Comparison of ENCODE assay signal across 22 cellular contexts in the genomic region with DNA sequence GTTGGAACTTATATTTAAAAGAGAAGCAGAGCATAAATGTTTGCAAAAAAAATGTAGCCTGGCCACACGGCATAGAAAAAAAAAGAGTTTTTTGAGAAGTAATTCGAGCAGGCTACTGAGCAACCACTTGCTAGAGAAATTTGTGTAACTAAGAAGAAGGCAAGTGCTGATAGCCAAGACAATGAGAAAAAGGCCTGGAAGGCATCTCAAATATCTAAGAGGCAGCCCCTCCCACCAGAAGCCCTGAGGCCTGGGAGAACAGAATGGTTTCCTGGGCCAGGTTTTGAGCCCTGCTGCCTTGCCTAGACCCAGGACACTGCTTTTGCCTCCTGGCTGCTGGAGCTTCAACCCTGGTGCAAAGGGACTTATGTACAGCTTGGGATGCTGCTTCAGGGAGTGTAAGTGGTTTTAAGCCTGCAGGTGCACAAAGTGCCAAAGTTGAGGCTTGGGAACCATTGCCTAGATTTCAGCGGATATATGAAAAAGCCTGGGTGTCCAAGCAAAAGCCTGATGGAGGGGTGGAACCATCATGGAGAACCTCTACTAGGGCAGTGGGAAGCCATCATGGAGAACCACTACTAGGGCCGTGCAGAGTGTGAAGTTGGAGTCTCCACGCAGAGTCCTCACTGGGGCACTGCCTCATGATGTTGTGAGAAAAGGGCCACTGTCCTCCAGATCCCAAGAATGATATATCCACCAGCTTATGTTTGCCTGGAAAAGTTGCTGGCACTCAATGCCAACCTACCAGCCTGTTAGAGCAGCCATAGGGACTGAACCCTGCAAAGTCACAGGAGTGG. TPM values are rescaled to one million over a fixed set of nuclear protein-coding genes. Genes with fewer than 3 reads are reported as not detected.
DNase-seq lines count a peak whose midpoint lies in the region; ATAC-seq, FAIRE-seq and TF ChIP-seq lines count a peak whose summit lies in the region.
"Had no signal": no experiment of that assay in that cellular context is flagged by ENCODE, and none has a peak within 500 bp of the region (broad histone marks: within the 10 kb centered on the region; RNA-seq: fewer than 3 reads in every experiment).

No MANE protein-coding gene starts in this region.

- no peak overlapping the region for H2BK120ac ChIP-seq in mesendoderm (ENCODE audit: low read depth, low read length)

- H3K36me3 Mint-ChIP-seq in GM23338 (ENCODE audit: low read depth) = peaks cover 20% of the 10 kb centered on the region; the same call in 2 of the 3 replicates
- H3K36me3 Mint-ChIP-seq: CD4-positive, CD25-positive, alpha-beta regulatory T cell had no signal

- no peak overlapping the region for H3K56ac ChIP-seq in mesendoderm (ENCODE audit: low read length)

- no peak overlapping the region for H3K4me3 Mint-ChIP-seq in GM23338
- H3K4me3 Mint-ChIP-seq: CD4-positive, CD25-positive, alpha-beta regulatory T cell had no signal

- ATAC-seq in GM23338 (no peak), right cardiac atrium (peak; percentile 24 to 34), GM19023 (IDR thresholded peaks at IDR 0.05; ENCODE audit: unreplicated experiment) (no peak), HG03025 (IDR thresholded peaks at IDR 0.05; ENCODE audit: low FRiP score, unreplicated experiment) (no peak)

- H3K4me1 Mint-ChIP-seq in GM23338 = no peaks in the 10 kb centered on the region
- H3K4me1 Mint-ChIP-seq: CD4-positive, CD25-positive, alpha-beta regulatory T cell had no signal

- no peaks in the 10 kb centered on the region for H3K27me3 Mint-ChIP-seq in GM23338 (ENCODE audit: insufficient read depth, low read depth, poor library complexity)
- H3K27me3 Mint-ChIP-seq: CD4-positive, CD25-positive, alpha-beta regulatory T cell had no signal

- no peaks in the 10 kb centered on the region for H4K20me1 ChIP-seq in GM23338 (replicated peaks; ENCODE audit: insufficient read depth)

- H3K9ac ChIP-seq in NT2/D1 (ENCODE audit: insufficient read length, low read depth) (no peak overlapping the region), mesendoderm (ENCODE audit: low read length) (no peak overlapping the region)
- H3K9ac ChIP-seq: KMS-11 had no signal

- no peak overlapping the region for H2AK5ac ChIP-seq in mesendoderm (ENCODE audit: low read length)

- no peak overlapping the region for H3K4me3 ChIP-seq in GM23338
- H3K4me3 ChIP-seq in NT2/D1 (ENCODE audit: insufficient read length, low read depth) = no peak overlapping the region
- H3K4me3 ChIP-seq in right cardiac atrium (ENCODE audit: low read length) = no peak overlapping the region
- H3K4me3 ChIP-seq in mesendoderm (ENCODE audit: low read length) = no peak overlapping the region

- no peaks in the 10 kb centered on the region for H3K4me1 ChIP-seq in GM23338 (ENCODE audit: insufficient read depth)
- H3K4me1 ChIP-seq in NT2/D1 (ENCODE audit: insufficient read depth, insufficient read length) = no peaks in the 10 kb centered on the region
- peaks cover 2% of the 10 kb centered on the region for H3K4me1 ChIP-seq in right cardiac atrium (ENCODE audit: control insufficient read depth, insufficient read depth, low read length)
- no peaks in the 10 kb centered on the region for H3K4me1 ChIP-seq in mesendoderm (ENCODE audit: control insufficient read depth, low read depth, low read length)

- intact Hi-C loops in right cardiac atrium (cut with DNase I) = loop anchor here in 1 of 4 donors (10.0 kb wide), 1 partner anchor 125 kb away; no protein-coding TSS in a partner anchor

- peaks cover 19% of the 10 kb centered on the region for H3K9me3 Mint-ChIP-seq in GM23338

- no peak overlapping the region for H3K18ac ChIP-seq in mesendoderm (ENCODE audit: low read length)

- peaks cover 9% of the 10 kb centered on the region; the same call in 1 of the 2 replicates for H3K9me3 ChIP-seq in NT2/D1 (ENCODE audit: insufficient read depth, low read length)
- H3K9me3 ChIP-seq in right cardiac atrium (ENCODE audit: control insufficient read depth, low read length) = no peaks in the 10 kb centered on the region

- H3K23ac ChIP-seq in mesendoderm (ENCODE audit: low read length) = no peak overlapping the region

- TF ChIP-seq CTCF in GM23338 (conservative IDR thresholded peaks at IDR 0.05; ENCODE audit: low read depth in 2 of 2) = no peak

- no peak overlapping the region for H2BK5ac ChIP-seq in mesendoderm (ENCODE audit: low read length)

- no peaks in the 10 kb centered on the region for H3K27me3 ChIP-seq in GM23338 (ENCODE audit: insufficient read depth)
- no peaks in the 10 kb centered on the region for H3K27me3 ChIP-seq in NT2/D1 (ENCODE audit: insufficient read depth, insufficient read length)
- H3K27me3 ChIP-seq in right cardiac atrium (ENCODE audit: control insufficient read depth, insufficient read depth) = no peaks in the 10 kb centered on the region
- no peaks in the 10 kb centered on the region for H3K27me3 ChIP-seq in mesendoderm (ENCODE audit: insufficient read depth, low read length, poor library complexity)

- no peaks in the 10 kb centered on the region for H3K79me1 ChIP-seq in mesendoderm (ENCODE audit: low read length)

- H3K4me2 ChIP-seq in GM23338 (no peak overlapping the region), mesendoderm (ENCODE audit: low read length) (no peak overlapping the region)
- H3K4me2 ChIP-seq: KMS-11 had no signal

- H3K4ac ChIP-seq in mesendoderm (ENCODE audit: low read depth, low read length) = no peak overlapping the region

- FAIRE-seq in urothelium cell line (lab: Jason Lieb, UNC) = no peak
- FAIRE-seq: RCC 7860 had no signal

- H3K9me2 ChIP-seq in GM23338 (ENCODE audit: insufficient read depth) = no peaks in the 10 kb centered on the region; the same call in 1 of the 2 replicates

- H4K8ac ChIP-seq in mesendoderm (ENCODE audit: low read depth, low read length) = no peak overlapping the region

- no peak overlapping the region for H3K27ac Mint-ChIP-seq in GM23338
- H3K27ac Mint-ChIP-seq: CD4-positive, CD25-positive, alpha-beta regulatory T cell had no signal

- no peak overlapping the region for H2BK15ac ChIP-seq in mesendoderm (replicated peaks; ENCODE audit: low read depth)

- H4K5ac ChIP-seq in mesendoderm (ENCODE audit: low read length) = no peak overlapping the region

- 72% methylated on average over 5 of the region's 5 CpGs for WGBS in right cardiac atrium
- WGBS in mesendoderm (ENCODE audit: extremely low coverage, insufficient coverage, low lambda C conversion rate) = no CpG with 5 or more reads among the region's 5 CpGs

- H3K79me2 ChIP-seq in GM23338 (replicated peaks; ENCODE audit: insufficient read depth) (no peaks in the 10 kb centered on the region), mesendoderm (ENCODE audit: control insufficient read depth, insufficient read depth, low read length) (no peaks in the 10 kb centered on the region)

- DNase-seq in GM23338 (ENCODE audit: low spot score) = peak; percentile 50
- DNase-seq in NT2/D1 (ENCODE audit: low read depth, low spot score) = peak; percentile 63
- DNase-seq in right cardiac atrium = no peak
- DNase-seq in mesendoderm = peak; percentile 72
- DNase-seq in urothelium cell line (ENCODE audit: low spot score) = no peak
- DNase-seq: CD4-positive, CD25-positive, alpha-beta regulatory T cell; IMR-90; NCI-H1092 treated with DMSO at 0.1 percent for 48 hours; NCI-H1436 treated with DMSO at 0.1 percent for 48 hours; NCI-H1930; NCI-H226; NCI-H524 treated with DMSO at 0.1 percent for 48 hours; NCI-H82; OCI-M1 had no signal

- no peaks in the 10 kb centered on the region for H3F3A ChIP-seq in GM23338 (replicated peaks; ENCODE audit: low read depth)

- H3K27ac ChIP-seq in GM23338 (ENCODE audit: low read depth) (no peak overlapping the region), right cardiac atrium (ENCODE audit: low read length) (peak overlapping the region; percentile 68), mesendoderm (ENCODE audit: low read depth, low read length) (no peak overlapping the region)
- H3K27ac ChIP-seq: KMS-11 had no signal

- H3K36me3 ChIP-seq in GM23338 (ENCODE audit: insufficient read depth) (no peaks in the 10 kb centered on the region), NT2/D1 (ENCODE audit: insufficient read depth, insufficient read length, low read length) (no peaks in the 10 kb centered on the region), mesendoderm (ENCODE audit: control insufficient read depth, insufficient read depth, low read length) (no peaks in the 10 kb centered on the region)

- no peak overlapping the region for H2AFZ ChIP-seq in GM23338

TF ChIP-seq in GM23338, 12 proteins besides CTCF, POLR2A, EP300 and RAD21 (continues in another document):
- TF ChIP-seq ZNF114 (CRISPR knock-in tag; IDR thresholded peaks at IDR 0.05) = no peak
- no peak for TF ChIP-seq JUNB (IDR thresholded peaks at IDR 0.05; ENCODE audit: unreplicated experiment)
- no peak for TF ChIP-seq CREB1 (CRISPR knock-in tag; IDR thresholded peaks at IDR 0.05; ENCODE audit: low read depth)
- TF ChIP-seq NANOG (IDR thresholded peaks at IDR 0.05; ENCODE audit: borderline replicate concordance) = no peak
- TF ChIP-seq STAT1 (IDR thresholded peaks at IDR 0.05; ENCODE audit: unreplicated experiment) = no peak
- TF ChIP-seq ETS1 (IDR thresholded peaks at IDR 0.05) = no peak

RNA-seq across cellular contexts. Expression of gene TECRL, which starts 9.7 kb away (rescaled TPM):
- not detected in 2 replicates for total RNA-seq in GM23338 (2014; rRNA removed; shearing (Covaris generic))
- polyA plus RNA-seq in GM23338 (2016; fragmentation: Nextera tagmentation; extraction: Ambion mirVana) (0.19 TPM in 1 of 2 replicates, not detected in the other), right cardiac atrium (354 TPM)
- total RNA-seq in right cardiac atrium = 100 to 1,000 TPM; 773 to 857 (median 826) TPM
- not detected for polyA plus RNA-seq in mesendoderm (2013, experiment 1 of 2)
- not detected for polyA plus RNA-seq in mesendoderm (2013, experiment 2 of 2)
- total RNA-seq: A673; CD4-positive, CD25-positive, alpha-beta regulatory T cell; H4; IMR-90; SK-MEL-5 had no signal
- polyA plus RNA-seq: BJ; CD4-positive, CD25-positive, alpha-beta regulatory T cell; IMR-90 had no signal

Comparison
In these comparisons a context has a peak if more than half of its experiments do, and no peak if none do; other contexts are left out.
1. ATAC-seq: peak in right cardiac atrium (2 of 2); none in GM23338 (single experiment), GM19023 (single experiment) and HG03025 (single experiment).
2. DNase-seq: peak in GM23338 (single experiment), NT2/D1 (single experiment) and mesendoderm (single experiment); none in right cardiac atrium (0 of 3) and urothelium cell line (single experiment).
3. RNA of gene TECRL, which starts 9.7 kb away (total RNA-seq): 773 to 857 TPM in right cardiac atrium; not detected in GM23338; every median in the first group is over 100 times any median in the second.